ENCODE assay signal across 9 cellular contexts in genomic region chr3:64685331-64685799, GRCh38. TPM values are rescaled to one million over a fixed set of nuclear protein-coding genes. Genes with fewer than 3 reads are reported as not detected.
DNase-seq lines count a peak whose midpoint lies in the region; ATAC-seq lines count a peak whose summit lies in the region.
"Had no signal": no experiment of that assay in that cellular context is flagged by ENCODE, and none has a peak within 500 bp of the region (broad histone marks: within the 10 kb centered on the region; RNA-seq: fewer than 3 reads in every experiment).

No MANE protein-coding gene starts in this region.

- peak overlapping the region; percentile 86 to 88 for H3K27ac ChIP-seq in mucosa of rectum (ENCODE audit: low read depth in 2 of 2, low read length in 2 of 2)

- no peak for ATAC-seq in HG03045 (IDR thresholded peaks at IDR 0.05; ENCODE audit: unreplicated experiment)

- H3K4me1 ChIP-seq in mucosa of rectum (ENCODE audit: control insufficient read depth in 2 of 2, insufficient read depth in 2 of 2, low read length in 2 of 2): peaks cover 2 to 5% of the 10 kb centered on the region in 2 donors

- H3K36me3 ChIP-seq in mucosa of rectum (ENCODE audit: control insufficient read depth in 2 of 2, insufficient read depth in 2 of 2, low read length in 2 of 2): no peaks in the 10 kb centered on the region

- H3K27me3 ChIP-seq in mucosa of rectum (ENCODE audit: control insufficient read depth in 2 of 2, insufficient read depth in 2 of 2, low read length in 2 of 2): peaks cover 0 to 3% of the 10 kb centered on the region in 2 donors

- peak overlapping the region; percentile 72 to 75 for H3K9ac ChIP-seq in mucosa of rectum (ENCODE audit: low read depth in 1 of 2, low read length in 2 of 2)

- peak overlapping the region; percentile 79 to 82 for H3K4me3 ChIP-seq in mucosa of rectum (ENCODE audit: low read length in 2 of 2)

- no peaks in the 10 kb centered on the region for H3K9me3 ChIP-seq in mucosa of rectum (ENCODE audit: control insufficient read depth in 2 of 2, low read length in 2 of 2)

- DNase-seq in NCI-H1417 (lab: John Stamatoyannopoulos, UW) (peak in 2 of 3 experiments; percentile 17 to 22), NCI-H1417 treated with DMSO at 0.1 percent for 48 hours (lab: John Stamatoyannopoulos, UW) (no peak), fibroblast of gingiva (ENCODE audit: low read depth) (peak; percentile 65), ureter (ENCODE audit: low spot score) (peak; percentile 46), NCI-H345 (lab: John Stamatoyannopoulos, UW) (no peak)
- DNase-seq in activated CD8-positive, alpha-beta memory T cell treated with anti-CD3 and anti-CD28 coated beads, Interleukin-2, amount 50 U/mL, for 48 hours: no peak
- DNase-seq: SHP77 treated with DMSO at 0.1 percent for 48 hours had no signal

RNA-seq across cellular contexts. Expression of gene ADAMTS9, which starts 2.4 kb away (rescaled TPM):
- 153 TPM for total RNA-seq in ureter

Comparison
In these comparisons a context has a peak if more than half of its experiments do, and no peak if none do; other contexts are left out.
1. DNase-seq: peak in NCI-H1417 (2 of 3), fibroblast of gingiva (single experiment) and ureter (single experiment); none in NCI-H1417 treated with DMSO at 0.1 percent for 48 hours (single experiment), activated CD8-positive, alpha-beta memory T cell treated with anti-CD3 and anti-CD28 coated beads, Interleukin-2, amount 50 U/mL, for 48 hours (single experiment) and NCI-H345 (single experiment).